9 cellular contexts compared by ENCODE assay signal in genomic region chr13:101417043-101417406, GRCh38. TPM values are rescaled to one million over a fixed set of nuclear protein-coding genes. Genes with fewer than 3 reads are reported as not detected.
DNase-seq lines count a peak whose midpoint lies in the region; ATAC-seq and TF ChIP-seq lines count a peak whose summit lies in the region.
"Had no signal": no experiment of that assay in that cellular context is flagged by ENCODE, and none has a peak within 500 bp of the region (broad histone marks: within the 10 kb centered on the region; RNA-seq: fewer than 3 reads in every experiment).

No MANE protein-coding gene starts in this region.

- WGBS in right lobe of liver (ENCODE audit: insufficient coverage, low coverage, low lambda C conversion rate, missing lambda C conversion rate): 13% methylated on average over 3 of the region's 3 CpGs

- TF ChIP-seq CTCF in breast epithelium (IDR thresholded peaks at IDR 0.05) (no peak), right lobe of liver (IDR thresholded peaks at IDR 0.05) (no peak), GM10266 (IDR thresholded peaks at IDR 0.05; ENCODE audit: control insufficient read depth, insufficient read depth, low read depth, missing control alignments) (no peak)

- intact Hi-C loops in breast epithelium (cut with DNase I; ENCODE audit: low total_unique reads) (loop anchor here (10.0 kb wide), 1 partner anchor 48 kb away; no protein-coding TSS in a partner anchor), right lobe of liver (cut with DNase I) (no loop called here)

- no peak for TF ChIP-seq POLR2A in breast epithelium (IDR thresholded peaks at IDR 0.05)
- TF ChIP-seq POLR2A in right lobe of liver (IDR thresholded peaks at IDR 0.05): no peak

- in situ Hi-C loops in ACHN (cut with HindIII; ENCODE audit: low pct_ligation_motif_present, low pct_unique_long_range_greater_than_20kb, low sequenced_read_pairs): no loop called here

- H3K9me3 ChIP-seq in breast epithelium: no peaks in the 10 kb centered on the region
- no peaks in the 10 kb centered on the region for H3K9me3 ChIP-seq in right lobe of liver

- peak; percentile 8 for DNase-seq in ACHN
- peak; percentile 62 for DNase-seq in NCI-H146 treated with DMSO at 0.1 percent for 48 hours (lab: John Stamatoyannopoulos, UW; ENCODE audit: unreplicated experiment)
- DNase-seq in breast epithelium (ENCODE audit: low spot score in 2 of 2): no peak
- no peak for DNase-seq in right lobe of liver
- DNase-seq in activated CD4-positive, alpha-beta T cell treated with anti-CD3 and anti-CD28 coated beads for 48 hours: no peak
- DNase-seq in GM10266 (ENCODE audit: extremely low spot score): no peak

- H3K27me3 ChIP-seq in breast epithelium (peaks cover 0 to 10% of the 10 kb centered on the region in 2 donors), right lobe of liver (peaks cover 0 to 4% of the 10 kb centered on the region in 2 donors)
- H3K27me3 ChIP-seq: BLaER1 treated with 17β-estradiol and CSF1 and Interleukin-3, amounts not matched to agents 10 nM and 100 nM had no signal

- H3K27ac ChIP-seq in breast epithelium: peak overlapping the region; percentile 67 to 71
- H3K27ac ChIP-seq in right lobe of liver: no peak overlapping the region
- H3K27ac ChIP-seq: BLaER1 treated with 17β-estradiol and CSF1 and Interleukin-3, amounts not matched to agents 10 nM and 100 nM had no signal

- no peaks in the 10 kb centered on the region for H3K4me1 ChIP-seq in breast epithelium
- H3K4me1 ChIP-seq in right lobe of liver: peaks cover 0 to 6% (median 0%) of the 10 kb centered on the region in 4 donors
- H3K4me1 ChIP-seq: BLaER1 treated with 17β-estradiol and CSF1 and Interleukin-3, amounts not matched to agents 10 nM and 100 nM had no signal

- ATAC-seq in right lobe of liver (peak; percentile 43 to 80 (median 54)), GM18861 (IDR thresholded peaks at IDR 0.05; ENCODE audit: unreplicated experiment) (no peak), HG03342 (IDR thresholded peaks at IDR 0.05; ENCODE audit: unreplicated experiment) (no peak)

- H3K36me3 ChIP-seq in breast epithelium (no peaks in the 10 kb centered on the region), right lobe of liver (no peaks in the 10 kb centered on the region)
- H3K36me3 ChIP-seq: BLaER1 treated with 17β-estradiol and CSF1 and Interleukin-3, amounts not matched to agents 10 nM and 100 nM had no signal

- H3K4me3 ChIP-seq in breast epithelium (peak overlapping the region in 2 of 3 donors; percentile 60 to 72), right lobe of liver (peak overlapping the region in 1 of 3 donors; percentile 61)
- H3K4me3 ChIP-seq: BLaER1 treated with 17β-estradiol and CSF1 and Interleukin-3, amounts not matched to agents 10 nM and 100 nM had no signal

RNA-seq across cellular contexts. Expression of gene NALCN, which starts 0.7 kb away (rescaled TPM):
- 10 to 100 TPM in 1 of 3 donors, 1 to 10 TPM in 1, under 1 TPM in 1; 0.80 to 12.1 (median 1.6) TPM for total RNA-seq in breast epithelium
- total RNA-seq in right lobe of liver: under 1 TPM; 0.09 to 0.81 (median 0.25) TPM

RNA-seq across cellular contexts. Expression of gene ITGBL1, which starts 35.5 kb away (rescaled TPM):
- total RNA-seq in breast epithelium (10 to 100 TPM in 2 of 3 donors, 1 to 10 TPM in 1; 8.2 to 62.5 (median 18.6) TPM), right lobe of liver (1 to 10 TPM in 4 of 6 experiments, under 1 TPM in 2; 0.64 to 3.8 (median 1.6) TPM)

Comparison
In these comparisons a context has a peak if more than half of its experiments do, and no peak if none do; other contexts are left out.
1. DNase-seq: peak in ACHN (single experiment) and NCI-H146 treated with DMSO at 0.1 percent for 48 hours (single experiment); none in breast epithelium (0 of 2), right lobe of liver (0 of 3), activated CD4-positive, alpha-beta T cell treated with anti-CD3 and anti-CD28 coated beads for 48 hours (single experiment) and GM10266 (single experiment).
2. H3K27ac ChIP-seq: peak in breast epithelium (2 of 2); none in right lobe of liver (0 of 3).
3. ATAC-seq: peak in right lobe of liver (4 of 4); none in GM18861 (single experiment) and HG03342 (single experiment).